ENCODE assay signal across 17 cellular contexts in genomic region chr5:77846422-77847128, GRCh38.
DNase-seq lines count a peak whose midpoint lies in the region; FAIRE-seq and TF ChIP-seq lines count a peak whose summit lies in the region.
"Had no signal": no experiment of that assay in that cellular context is flagged by ENCODE, and none has a peak within 500 bp of the region (broad histone marks: within the 10 kb centered on the region; RNA-seq: fewer than 3 reads in every experiment).

No MANE protein-coding gene starts in this region.

- H3K27ac Mint-ChIP-seq in brain = no peak overlapping the region
- H3K27ac Mint-ChIP-seq: CD4-positive, alpha-beta memory T cell had no signal

- peaks cover 0 to 12% (median 7%) of the 10 kb centered on the region in 5 experiments for H3K9me3 Mint-ChIP-seq in brain

- H3K4me1 Mint-ChIP-seq in brain = peaks cover 60% of the 10 kb centered on the region

- peak; percentile 25 for DNase-seq in iPS-NIHi7 (ENCODE audit: extremely low spot score)
- DNase-seq in retina = peak; percentile 67
- no peak for DNase-seq in anterior cingulate cortex (lab: John Stamatoyannopoulos, UW)
- DNase-seq in H54 (ENCODE audit: insufficient read length, low spot score) = no peak
- no peak for DNase-seq in GM12892 (ENCODE audit: insufficient read length)
- DNase-seq in SIG-M5 treated with dmso at 0.1 percent for 504 hours (lab: John Stamatoyannopoulos, UW; ENCODE audit: unreplicated experiment) = no peak
- DNase-seq: CD4-positive, alpha-beta memory T cell; DMS79; NCI-H1436; NCI-H2029 treated with DMSO at 0.1 percent for 48 hours; NCI-H510A treated with DMSO at 0.1 percent for 48 hours; OCI-M1; RPMI8226; SJCRH30 had no signal

- peak overlapping the region in 3 of 5 experiments; percentile 28 to 53 (median 45) for H3K4me3 Mint-ChIP-seq in brain

- no peaks in the 10 kb centered on the region for H3K9me3 ChIP-seq in HEK293 (ENCODE audit: control insufficient read depth, insufficient read depth, low read depth, low read length)
- H3K9me3 ChIP-seq: SJCRH30 had no signal

- TF ChIP-seq CTCF in HEK293 (tag by site-specific recombination; IDR thresholded peaks at IDR 0.05) (no peak), brain (conservative IDR thresholded peaks at IDR 0.05) (no peak)

- H3K27ac ChIP-seq in HEK293 (ENCODE audit: extremely low read depth, low read depth, low read length) = no peak overlapping the region
- H3K27ac ChIP-seq: KMS-11, SJCRH30 had no signal

- TF ChIP-seq POLR2A in H54 (IDR thresholded peaks at IDR 0.05; ENCODE audit: low read depth, low read length) = no peak
- TF ChIP-seq POLR2A in GM12892 (IDR thresholded peaks at IDR 0.05; ENCODE audit: low read depth, low read length) = no peak

- H3K27me3 Mint-ChIP-seq in brain = peaks cover 100% of the 10 kb centered on the region

- no peaks in the 10 kb centered on the region for H3K4me1 ChIP-seq in HEK293 (ENCODE audit: control insufficient read depth, insufficient read depth, low read length)

- FAIRE-seq in H54 (lab: Jason Lieb, UNC) = no peak
- FAIRE-seq in GM12892 (lab: Jason Lieb, UNC) = no peak

- POLR2A ChIA-PET in HEK293 (lab: Yijun Ruan, JAX) = no interaction called here

- CTCF ChIA-PET in HEK293 (lab: Yijun Ruan, JAX) = no interaction called here

- no peak overlapping the region for H3K4me3 ChIP-seq in HEK293 (ENCODE audit: low read depth, low read length)
- H3K4me3 ChIP-seq: SJCRH30 had no signal

- no peaks in the 10 kb centered on the region for H3K36me3 Mint-ChIP-seq in brain
- H3K36me3 Mint-ChIP-seq: CD4-positive, alpha-beta memory T cell had no signal

- no peaks in the 10 kb centered on the region for H3K36me3 ChIP-seq in HEK293 (ENCODE audit: control insufficient read depth in 2 of 2, insufficient read depth in 1 of 2, low read length in 2 of 2)
- H3K36me3 ChIP-seq: SJCRH30 had no signal

TF ChIP-seq in HEK293, 187 proteins besides CTCF, POLR2A, EP300 and RAD21:
- TF ChIP-seq ZNF670 (tag by site-specific recombination; IDR thresholded peaks at IDR 0.05; ENCODE audit: low read depth) (no peak), ZBTB20 (tag by site-specific recombination; IDR thresholded peaks at IDR 0.05) (0 out of 2 replicates have a peak, but pooled peaks have one; percentile 8), KLF7 (tag by site-specific recombination; IDR thresholded peaks at IDR 0.05; ENCODE audit: borderline replicate concordance) (no peak), HOXA7 (CRISPR knock-in tag; IDR thresholded peaks at IDR 0.05; ENCODE audit: borderline replicate concordance) (no peak)
TF ChIP-seq in HEK293: peak in this region for 1.

Comparison
In these comparisons a context has a peak if more than half of its experiments do, and no peak if none do; other contexts are left out.
1. DNase-seq: peak in iPS-NIHi7 (single experiment) and retina (single experiment); none in anterior cingulate cortex (0 of 58), H54 (single experiment), GM12892 (single experiment) and SIG-M5 treated with dmso at 0.1 percent for 504 hours (single experiment).